Comparison of ENCODE assay signal across 8 cellular contexts in genomic region chr15:74542192-74543042, GRCh38. TPM values are rescaled to one million over a fixed set of nuclear protein-coding genes. Genes with fewer than 3 reads are reported as not detected.
DNase-seq lines count a peak whose midpoint lies in the region; ATAC-seq and TF ChIP-seq lines count a peak whose summit lies in the region.

No MANE protein-coding gene starts in this region.

- peaks cover 31% of the 10 kb centered on the region for H3K36me3 Mint-ChIP-seq in Caco-2 (ENCODE audit: insufficient read depth, unreplicated experiment)
- H3K36me3 Mint-ChIP-seq in effector memory CD8-positive, alpha-beta T cell (ENCODE audit: insufficient read depth): peaks cover 29% of the 10 kb centered on the region

- H3K4me3 ChIP-seq in Caco-2 (ENCODE audit: low read depth, low read length) (peak overlapping the region; percentile 91), neural cell (ENCODE audit: low read length) (peak overlapping the region; percentile 96)

- peak overlapping the region; percentile 86 for H3K27ac Mint-ChIP-seq in Caco-2 (ENCODE audit: unreplicated experiment)
- H3K27ac Mint-ChIP-seq in effector memory CD8-positive, alpha-beta T cell: peak overlapping the region; percentile 74 to 92

- POLR2A ChIA-PET in Caco-2 (lab: Charles Lee): no interaction called here

- TSS peak; percentile 31 for BruUV-seq in Caco-2 (replicated peaks; lab: Mats Ljungman, UMichigan)

- no peak for ATAC-seq in effector memory CD8-positive, alpha-beta T cell (replicated peaks)
- ATAC-seq in sciatic nerve (no peak), HG02970 (IDR thresholded peaks at IDR 0.05; ENCODE audit: low FRiP score, unreplicated experiment) (no peak), HG02870 (IDR thresholded peaks at IDR 0.05; ENCODE audit: unreplicated experiment) (no peak)

- no peak overlapping the region for H3K27ac ChIP-seq in neural cell (ENCODE audit: low read length)

- peaks cover 12% of the 10 kb centered on the region for H3K4me1 ChIP-seq in Caco-2

- H3K9me3 ChIP-seq in Caco-2: no peaks in the 10 kb centered on the region
- no peaks in the 10 kb centered on the region for H3K9me3 ChIP-seq in neural cell (ENCODE audit: low read length)

- intact Hi-C loops in Caco-2 (cut with micrococcal nuclease; ENCODE audit: unreplicated experiment): loop anchor here (1.0 to 5.0 kb wide), 3 partner anchors 70 to 168 kb away; no protein-coding TSS in a partner anchor
- intact Hi-C loops in sciatic nerve (cut with DNase I): loop anchor here (5.0 kb wide), 1 partner anchor 70 kb away; no protein-coding TSS in a partner anchor

- H3K9ac ChIP-seq in neural cell (ENCODE audit: low read length): peak overlapping the region; percentile 93

- H3K9me2 ChIP-seq in neural cell (ENCODE audit: insufficient read depth, low read length): no peaks in the 10 kb centered on the region

- H3K27me3 Mint-ChIP-seq in Caco-2 (ENCODE audit: insufficient read depth, unreplicated experiment): no peaks in the 10 kb centered on the region
- no peaks in the 10 kb centered on the region for H3K27me3 Mint-ChIP-seq in effector memory CD8-positive, alpha-beta T cell

- DNase-seq in Caco-2 (no peak), NOMO-1 (lab: John Stamatoyannopoulos, UW; ENCODE audit: unreplicated experiment in 2 of 2) (peak; percentile 38 to 65), sciatic nerve (ENCODE audit: low spot score) (no peak), NCI-H2107 (lab: John Stamatoyannopoulos, UW) (no peak)
- no peak for DNase-seq in effector memory CD8-positive, alpha-beta T cell

- no peaks in the 10 kb centered on the region for H3K9me3 Mint-ChIP-seq in Caco-2 (ENCODE audit: unreplicated experiment)
- H3K9me3 Mint-ChIP-seq in effector memory CD8-positive, alpha-beta T cell: no peaks in the 10 kb centered on the region

- no peak for TF ChIP-seq RAD21 in neural cell (conservative IDR thresholded peaks at IDR 0.05)

- TF ChIP-seq EP300 in neural cell (conservative IDR thresholded peaks at IDR 0.05; ENCODE audit: poor library complexity, severe bottlenecking): no peak

- H2AFZ ChIP-seq in neural cell (ENCODE audit: low read depth, low read length): no peak overlapping the region

- CTCF ChIA-PET in Caco-2 (lab: Charles Lee): no interaction called here

- TF ChIP-seq CTCF in Caco-2 (IDR thresholded peaks at IDR 0.05; ENCODE audit: insufficient read depth in 1 of 2, low read depth in 1 of 2, low read length in 1 of 2, severe bottlenecking in 1 of 2, unreplicated experiment in 1 of 2) (no peak), neural cell (IDR thresholded peaks at IDR 0.05; ENCODE audit: poor library complexity, severe bottlenecking) (no peak)

- H3K27me3 ChIP-seq in Caco-2 (replicated peaks; ENCODE audit: control insufficient read depth, insufficient read depth, low read length) (no peaks in the 10 kb centered on the region), neural cell (ENCODE audit: insufficient read depth, low read depth, low read length) (no peaks in the 10 kb centered on the region)

- H3K79me2 ChIP-seq in neural cell (replicated peaks; ENCODE audit: insufficient read depth, low read length): peaks cover 45% of the 10 kb centered on the region

- H4K20me1 ChIP-seq in neural cell (ENCODE audit: insufficient read depth): no peaks in the 10 kb centered on the region

- no peaks in the 10 kb centered on the region for H3F3A ChIP-seq in neural cell (ENCODE audit: insufficient read depth, low read length, poor library complexity, severe bottlenecking)

- H3K4me1 Mint-ChIP-seq in Caco-2 (ENCODE audit: low read depth, unreplicated experiment): peaks cover 13% of the 10 kb centered on the region
- peaks cover 47 to 56% of the 10 kb centered on the region in 2 donors for H3K4me1 Mint-ChIP-seq in effector memory CD8-positive, alpha-beta T cell (ENCODE audit: low read depth in 2 of 2)

- H3K36me3 ChIP-seq in Caco-2 (ENCODE audit: control insufficient read depth, insufficient read depth, low read length) (no peaks in the 10 kb centered on the region), neural cell (ENCODE audit: insufficient read depth, low read length) (no peaks in the 10 kb centered on the region)

- peak overlapping the region; percentile 87 for H3K4me3 Mint-ChIP-seq in Caco-2 (ENCODE audit: unreplicated experiment)
- peak overlapping the region; percentile 91 to 96 for H3K4me3 Mint-ChIP-seq in effector memory CD8-positive, alpha-beta T cell

- peak overlapping the region; percentile 65 for H3K4me2 ChIP-seq in neural cell (ENCODE audit: low read length)

TF ChIP-seq in neural cell, 6 proteins besides CTCF, POLR2A, EP300 and RAD21:
- no peak for TF ChIP-seq TAF1 (IDR thresholded peaks at IDR 0.05; ENCODE audit: low read depth)
- TF ChIP-seq MXI1 (conservative IDR thresholded peaks at IDR 0.05; ENCODE audit: poor library complexity, severe bottlenecking): no peak
- no peak for TF ChIP-seq REST (IDR thresholded peaks at IDR 0.05; ENCODE audit: borderline replicate concordance)
- no peak for TF ChIP-seq SMC3 (conservative IDR thresholded peaks at IDR 0.05; ENCODE audit: poor library complexity)
TF ChIP-seq in neural cell: peak in this region for 0.

RNA-seq across cellular contexts. Expression of gene ARID3B, which starts 1.4 kb away (rescaled TPM):
- total RNA-seq in Caco-2 (2022) (36.1 and 37.0 TPM in 2 replicates), sciatic nerve (5.5 TPM)
- 11.2 and 12.8 TPM in 2 replicates for polyA plus RNA-seq in neural cell
- polyA minus RNA-seq in neural cell: 22.6 and 24.7 TPM in 2 replicates

Comparison
In these comparisons a context has a peak if more than half of its experiments do, and no peak if none do; other contexts are left out.
1. DNase-seq: peak in NOMO-1 (2 of 2); none in Caco-2 (0 of 2), effector memory CD8-positive, alpha-beta T cell (0 of 3), sciatic nerve (single experiment) and NCI-H2107 (single experiment).